Comparison of ENCODE assay signal across 32 cellular contexts in the genomic region with DNA sequence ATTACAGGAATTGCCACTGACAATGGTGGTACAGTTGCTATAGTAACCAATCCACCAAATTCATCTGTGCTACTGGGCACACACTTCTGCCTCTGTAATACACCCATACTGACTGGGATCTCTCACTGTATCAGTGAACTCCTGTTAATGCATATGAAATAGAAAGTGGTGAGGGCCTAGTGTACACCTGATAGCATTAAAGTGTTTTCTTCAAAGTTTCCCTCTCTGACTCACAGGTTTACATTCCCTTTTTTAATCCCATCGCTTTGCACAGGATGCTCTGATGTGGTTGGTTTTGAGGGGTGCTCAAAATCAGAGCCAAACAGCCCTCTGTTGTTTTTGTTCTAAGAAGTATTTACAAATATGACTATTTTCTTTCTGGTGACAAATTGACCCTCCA. TPM values are rescaled to one million over a fixed set of nuclear protein-coding genes. Genes with fewer than 3 reads are reported as not detected.
DNase-seq lines count a peak whose midpoint lies in the region; ATAC-seq, FAIRE-seq and TF ChIP-seq lines count a peak whose summit lies in the region.
"Had no signal": no experiment of that assay in that cellular context is flagged by ENCODE, and none has a peak within 500 bp of the region (broad histone marks: within the 10 kb centered on the region; RNA-seq: fewer than 3 reads in every experiment).

No MANE protein-coding gene starts in this region.

- BruUV-seq in HepG2 (replicated peaks; lab: Mats Ljungman, UMichigan) = no TSS peak

- CTCF ChIA-PET in HepG2 (lab: Yijun Ruan, JAX; ENCODE audit: low intra/inter-chr PET ratio, low total read pairs) = no interaction called here

- peaks cover 6 to 44% of the 10 kb centered on the region in 2 experiments; a peak in 4 of 5 replicates for H3K36me3 ChIP-seq in HepG2 (replicated peaks in 1 of 2; ENCODE audit: control insufficient read depth in 1 of 2, insufficient read depth in 2 of 2, low read length in 2 of 2)
- no peaks in the 10 kb centered on the region for H3K36me3 ChIP-seq in right lobe of liver
- no peaks in the 10 kb centered on the region for H3K36me3 ChIP-seq in SU-DHL-6 (ENCODE audit: low read length)
- H3K36me3 ChIP-seq in H7 (replicated peaks; ENCODE audit: control insufficient read depth, insufficient read depth, low read length) = no peaks in the 10 kb centered on the region
- H3K36me3 ChIP-seq: colonic mucosa, esophagus muscularis mucosa, HAP-1, WERI-Rb-1 had no signal

- no peak; a peak in 1 of 4 replicates for TF ChIP-seq EP300 in HepG2 (IDR thresholded peaks at IDR 0.05; ENCODE audit: low read depth in 2 of 2, low read length in 2 of 2)
- TF ChIP-seq EP300 in HepG2 (CRISPR knock-in tag; IDR thresholded peaks at IDR 0.05; ENCODE audit: borderline replicate concordance) = no peak

- no peak for TF ChIP-seq RAD21 in HepG2 (CRISPR knock-in tag; IDR thresholded peaks at IDR 0.05)

- POLR2A ChIA-PET in HepG2 (lab: Yijun Ruan, JAX) = interaction anchor here (0.8 kb wide), 1 partner anchor 10 kb away, joined by 4 read pairs; no protein-coding TSS in a partner anchor

- no peak for TF ChIP-seq CTCF in HepG2 (CRISPR knock-in tag; IDR thresholded peaks at IDR 0.05)
- no peak for TF ChIP-seq CTCF in right lobe of liver (IDR thresholded peaks at IDR 0.05)
- TF ChIP-seq CTCF in SU-DHL-6 (IDR thresholded peaks at IDR 0.05; ENCODE audit: insufficient read depth, low read length, poor library complexity, severe bottlenecking) = no peak

- in situ Hi-C loops in HepG2 (cut with HindIII; ENCODE audit: extremely low pct_ligation_motif_present, low pct_unique_long_range_greater_than_20kb) = no loop called here

- no peaks in the 10 kb centered on the region for H3K27me3 ChIP-seq in HepG2 (ENCODE audit: control insufficient read depth in 1 of 2, insufficient read depth in 2 of 2, low read length in 2 of 2)
- no peaks in the 10 kb centered on the region for H3K27me3 ChIP-seq in right lobe of liver
- no peaks in the 10 kb centered on the region for H3K27me3 ChIP-seq in SU-DHL-6 (ENCODE audit: low read length)
- H3K27me3 ChIP-seq in H7 (ENCODE audit: control insufficient read depth, insufficient read depth, low read length) = no peaks in the 10 kb centered on the region
- H3K27me3 ChIP-seq: colonic mucosa had no signal

- H4K20me1 ChIP-seq in HepG2 (ENCODE audit: insufficient read depth, low read length) (0 out of 2 replicates have a peak, but pooled peaks cover 3% of the 10 kb centered on the region), SU-DHL-6 (ENCODE audit: low read depth, low read length) (no peaks in the 10 kb centered on the region)

- WGBS in HepG2 (ENCODE audit: low lambda C conversion rate) = 95% methylated on average over 1 of the region's 1 CpG
- WGBS in right lobe of liver (ENCODE audit: insufficient coverage, low coverage, low lambda C conversion rate, missing lambda C conversion rate) = 83% methylated on average over 1 of the region's 1 CpG

- H3K27ac ChIP-seq in HepG2 (ENCODE audit: extremely low read length, insufficient read depth, low read length) (no peak overlapping the region), right lobe of liver (no peak overlapping the region), SU-DHL-6 (ENCODE audit: low read depth, low read length) (peak overlapping the region; percentile 80)
- H3K27ac ChIP-seq: colonic mucosa, esophagus muscularis mucosa, WERI-Rb-1 had no signal

- no peaks in the 10 kb centered on the region for H3K9me3 ChIP-seq in HepG2 (ENCODE audit: low read length)
- H3K9me3 ChIP-seq in right lobe of liver = no peaks in the 10 kb centered on the region
- H3K9me3 ChIP-seq in SU-DHL-6 (ENCODE audit: insufficient read depth, low read length) = no peaks in the 10 kb centered on the region
- H3K9me3 ChIP-seq: colonic mucosa, esophagus muscularis mucosa, HAP-1, SK-N-SH had no signal

- H3K4me3 ChIP-seq in HepG2 (replicated peaks in 1 of 3; ENCODE audit: insufficient read depth in 1 of 3, low read depth in 2 of 3, low read length in 3 of 3) = no peak overlapping the region
- no peak overlapping the region for H3K4me3 ChIP-seq in right lobe of liver
- H3K4me3 ChIP-seq in SU-DHL-6 (ENCODE audit: insufficient read depth, low read length, poor library complexity, severe bottlenecking) = no peak overlapping the region
- H3K4me3 ChIP-seq in H7 (ENCODE audit: insufficient read depth, low read depth, low read length) = no peak overlapping the region
- H3K4me3 ChIP-seq: colonic mucosa, esophagus muscularis mucosa, HAP-1 had no signal

- H3K9me2 ChIP-seq in SU-DHL-6 (replicated peaks; ENCODE audit: insufficient read depth, low read length) = no peaks in the 10 kb centered on the region
- H3K9me2 ChIP-seq: SK-N-SH had no signal

- TF ChIP-seq POLR2A in HepG2 (IDR thresholded peaks at IDR 0.05; ENCODE audit: insufficient read depth in 1 of 2, low read depth in 2 of 2, low read length in 2 of 2) = no peak
- TF ChIP-seq POLR2A in right lobe of liver (IDR thresholded peaks at IDR 0.05) = no peak

- H2AFZ ChIP-seq in HepG2 (ENCODE audit: low read length) (no peak overlapping the region), SU-DHL-6 (ENCODE audit: low read depth, low read length, severe bottlenecking) (peak overlapping the region; percentile 2)

- H3K4me1 ChIP-seq in HepG2 (ENCODE audit: insufficient read depth, low read length) = peaks cover 65% of the 10 kb centered on the region
- no peaks in the 10 kb centered on the region for H3K4me1 ChIP-seq in right lobe of liver
- H3K4me1 ChIP-seq: colonic mucosa, esophagus muscularis mucosa had no signal

- H3K9ac ChIP-seq in HepG2 (ENCODE audit: insufficient read depth, low read depth, low read length) = no peak overlapping the region
- peak overlapping the region; percentile 4; the same call in 1 of the 2 replicates for H3K9ac ChIP-seq in SU-DHL-6 (ENCODE audit: low read length)
- H3K9ac ChIP-seq: SK-N-SH had no signal

- intact Hi-C loops in HepG2 (cut with micrococcal nuclease; ENCODE audit: unreplicated experiment) = no loop called here
- intact Hi-C loops in right lobe of liver (cut with DNase I) = no loop called here

- DNase-seq in HepG2 (ENCODE audit: low spot score) = no peak
- DNase-seq in right lobe of liver = no peak
- no peak for DNase-seq in H7
- DNase-seq in HPDE6-E6E7 (ENCODE audit: extremely low spot score) = no peak
- DNase-seq in NCI-H2081 (lab: John Stamatoyannopoulos, UW) = no peak
- DNase-seq: ACHN; activated CD4-positive, alpha-beta T cell treated with anti-CD3 and anti-CD28 coated beads, Interleukin-2, amount 50 U/mL, for 1 hour; activated naive CD4-positive, alpha-beta T cell treated with anti-CD3 and anti-CD28 coated beads, Interleukin-2, amount 50 U/mL, for 16 hours; amygdala; colonic mucosa; effector memory CD8-positive, alpha-beta T cell; foreskin melanocyte; immature natural killer cell; IMR-90; mesendoderm; NCI-H2081 treated with DMSO at 0.1 percent for 48 hours; NCI-H510A; occipital lobe; SK-N-SH; stimulated activated CD4-positive, alpha-beta T cell treated with anti-CD3 and anti-CD28 coated beads, Interleukin-2, amount 100 ng/mL, for 48 hours; stimulated activated naive CD4-positive, alpha-beta T cell had no signal

- peaks cover 100% of the 10 kb centered on the region for H3K79me2 ChIP-seq in HepG2 (ENCODE audit: insufficient read depth, low read length)
- H3K79me2 ChIP-seq in SU-DHL-6 (ENCODE audit: insufficient read depth, low read length) = no peaks in the 10 kb centered on the region

- peaks cover 41% of the 10 kb centered on the region for H3F3A ChIP-seq in SU-DHL-6 (ENCODE audit: insufficient read depth)

- FAIRE-seq in HepG2 (lab: Jason Lieb, UNC) = no peak
- FAIRE-seq: bronchial epithelial cell, D721Med had no signal

- ATAC-seq in HepG2 (no peak), right lobe of liver (no peak), HG03025 (IDR thresholded peaks at IDR 0.05; ENCODE audit: low FRiP score, unreplicated experiment) (peak; percentile 35)

- H3K4me2 ChIP-seq in HepG2 (ENCODE audit: low read depth, low read length) (no peak overlapping the region), SU-DHL-6 (ENCODE audit: low read depth, low read length, poor library complexity, severe bottlenecking) (peak overlapping the region; percentile 50)
- H3K4me2 ChIP-seq: SK-N-SH had no signal

TF ChIP-seq in HepG2, 621 proteins besides CTCF, POLR2A, EP300 and RAD21 (continues in another document):
- TF ChIP-seq CCAR2 (optimal IDR thresholded peaks at IDR 0.05; ENCODE audit: low read depth, low read length) = no peak
- TF ChIP-seq FOXK2 (IDR thresholded peaks at IDR 0.05) = no peak
- peak; percentile 62; the same call in 1 of the 2 replicates for TF ChIP-seq TCF7 (IDR thresholded peaks at IDR 0.05; ENCODE audit: low read depth)

RNA-seq across cellular contexts. Expression of gene KLHL14, which starts 13.1 kb away (rescaled TPM):
- total RNA-seq in HepG2 (2016; rRNA removed; fragmentation: Illumina TruSeq; extraction: Trizol) = 41.8 and 55.3 TPM in 2 replicates
- 4.2 and 4.5 TPM in 2 replicates for total RNA-seq in HepG2 (2016; cell fraction: cytosol; rRNA removed; fragmentation: Illumina TruSeq; extraction: Trizol; ENCODE audit: low read depth)
- total RNA-seq in HepG2 (2016; cell fraction: insoluble cytoplasmic fraction; rRNA removed; fragmentation: Illumina TruSeq; extraction: Trizol) = 41.6 and 49.3 TPM in 2 replicates
- total RNA-seq in HepG2 (2016; cell fraction: membrane; rRNA removed; fragmentation: Illumina TruSeq; extraction: Trizol) = 16.6 and 19.2 TPM in 2 replicates
- total RNA-seq in HepG2 (2016; cell fraction: nucleus; rRNA removed; fragmentation: Illumina TruSeq; extraction: Trizol) = 59.9 and 65.4 TPM in 2 replicates
- 14.5 and 16.0 TPM in 2 replicates for polyA plus RNA-seq in HepG2 (2011; rRNA removed)
- polyA plus RNA-seq in HepG2 (2011; cell fraction: cytosol; rRNA removed) = 8.1 and 12.2 TPM in 2 replicates
- polyA plus RNA-seq in HepG2 (2011; cell fraction: nucleus; rRNA removed) = 25.8 and 30.8 TPM in 2 replicates
- 19.2 and 24.1 TPM in 2 replicates for polyA plus RNA-seq in HepG2 (2012)
- polyA plus RNA-seq in HepG2 (2016; cell fraction: cytosol; fragmentation: Illumina TruSeq; extraction: Trizol; ENCODE audit: low read depth) = 1.3 and 1.6 TPM in 2 replicates
- polyA plus RNA-seq in HepG2 (2016; cell fraction: insoluble cytoplasmic fraction; fragmentation: Illumina TruSeq; extraction: Trizol; ENCODE audit: low read depth) = 42.4 and 43.4 TPM in 2 replicates
- 5.6 and 6.2 TPM in 2 replicates for polyA plus RNA-seq in HepG2 (2016; cell fraction: membrane; fragmentation: Illumina TruSeq; extraction: Trizol; ENCODE audit: low read depth)
- polyA plus RNA-seq in HepG2 (2016; cell fraction: nucleus; fragmentation: Illumina TruSeq; extraction: Trizol; ENCODE audit: insufficient read depth, low read depth) = 60.0 and 63.2 TPM in 2 replicates
- 122 TPM in 1 of 2 replicates, not detected in the other for polyA minus RNA-seq in HepG2 (2011; rRNA and poly(A)+ RNA removed; ENCODE audit: low replicate concordance)
- 19.7 and 21.2 TPM in 2 replicates for polyA minus RNA-seq in HepG2 (2011; cell fraction: cytosol; rRNA and poly(A)+ RNA removed)
- polyA minus RNA-seq in HepG2 (2011; cell fraction: nucleus; rRNA and poly(A)+ RNA removed) = 72.0 and 78.8 TPM in 2 replicates
- total RNA-seq in right lobe of liver = under 1 TPM in 2 of 6 experiments, not detected in 4; 0.09 to 0.24 TPM
- total RNA-seq in H7 (2014; rRNA removed; shearing (Covaris generic)) = 2.5 and 7.4 TPM in 2 replicates
- total RNA-seq: bronchial epithelial cell; IMR-90; M059J; myocyte; T-helper 2 cell treated with Interferon-gamma antibody and Interleukin-4, amounts not matched to agents 100 ng/mL and 5 ng/mL, for 36 hours had no signal
- polyA plus RNA-seq: CD14-positive monocyte, IMR-90, SK-N-SH had no signal
